In genomic region chr5:45093377-45093776, GRCh38 we compare ENCODE assay signal across 23 cellular contexts.
"Had no signal": no experiment of that assay in that cellular context is flagged by ENCODE, and none has a peak within 500 bp of the region (broad histone marks: within the 10 kb centered on the region; RNA-seq: fewer than 3 reads in every experiment).

No MANE protein-coding gene starts in this region.

- H3K4me3 Mint-ChIP-seq: activated naive CD4-positive, alpha-beta T cell treated with anti-CD3 and anti-CD28 coated beads, Interleukin-2, amount 10 ng/mL, durations not matched to agents 7 days and 5 days; activated naive CD8-positive, alpha-beta T cell treated with anti-CD3 and anti-CD28 coated beads, Interleukin-2, amount 10 ng/mL, durations not matched to agents 7 days and 5 days; activated T-cell treated with anti-CD3 and anti-CD28 coated beads, Interleukin-2, amount 50 U/mL, for 72 hours; natural killer cell; neural progenitor cell; T-helper 2 cell treated with Interferon-gamma antibody and Interleukin-4, amounts not matched to agents 5 μg/mL and 100 μg/mL, for 36 hours had no signal

- H3K27me3 ChIP-seq: esophagus muscularis mucosa, neural progenitor cell, right lobe of liver, tibial nerve had no signal

- H3K4me2 ChIP-seq: neural progenitor cell had no signal

- H3K9me3 Mint-ChIP-seq: neural progenitor cell had no signal

- H3K36me3 ChIP-seq: esophagus muscularis mucosa, left ventricle myocardium inferior, neural progenitor cell, right lobe of liver, tibial nerve had no signal

- H2AFZ ChIP-seq: neural progenitor cell had no signal

- H3K4me3 ChIP-seq: esophagus muscularis mucosa, left ventricle myocardium inferior, lung, neural progenitor cell, right lobe of liver, tibial nerve had no signal

- ATAC-seq: activated T-cell treated with anti-CD3 and anti-CD28 coated beads, Interleukin-2, amount 50 U/mL, for 72 hours; natural killer cell; right lobe of liver had no signal

- H3K27ac Mint-ChIP-seq: activated naive CD4-positive, alpha-beta T cell treated with anti-CD3 and anti-CD28 coated beads, Interleukin-2, amount 10 ng/mL, durations not matched to agents 7 days and 5 days; activated naive CD8-positive, alpha-beta T cell treated with anti-CD3 and anti-CD28 coated beads, Interleukin-2, amount 10 ng/mL, durations not matched to agents 7 days and 5 days; activated T-cell treated with anti-CD3 and anti-CD28 coated beads, Interleukin-2, amount 50 U/mL, for 72 hours; natural killer cell; neural progenitor cell; T-helper 2 cell treated with Interferon-gamma antibody and Interleukin-4, amounts not matched to agents 5 μg/mL and 100 μg/mL, for 36 hours had no signal

- H3K27ac ChIP-seq: esophagus muscularis mucosa, left ventricle myocardium inferior, neural progenitor cell, right lobe of liver, tibial nerve had no signal

- H3K36me3 Mint-ChIP-seq: activated naive CD4-positive, alpha-beta T cell treated with anti-CD3 and anti-CD28 coated beads, Interleukin-2, amount 10 ng/mL, durations not matched to agents 7 days and 5 days; activated naive CD8-positive, alpha-beta T cell treated with anti-CD3 and anti-CD28 coated beads, Interleukin-2, amount 10 ng/mL, durations not matched to agents 7 days and 5 days; natural killer cell; neural progenitor cell had no signal

- H3K4me1 Mint-ChIP-seq: activated naive CD4-positive, alpha-beta T cell treated with anti-CD3 and anti-CD28 coated beads, Interleukin-2, amount 10 ng/mL, durations not matched to agents 7 days and 5 days; activated naive CD8-positive, alpha-beta T cell treated with anti-CD3 and anti-CD28 coated beads, Interleukin-2, amount 10 ng/mL, durations not matched to agents 7 days and 5 days; natural killer cell; neural progenitor cell had no signal

- H3K9me3 ChIP-seq: esophagus muscularis mucosa, left ventricle myocardium inferior, right lobe of liver, tibial nerve had no signal

- H3K9ac ChIP-seq: neural progenitor cell had no signal

- DNase-seq: activated CD4-positive, alpha-beta T cell treated with anti-CD3 and anti-CD28 coated beads for 4 hours; activated CD4-positive, alpha-beta T cell treated with anti-CD3 and anti-CD28 coated beads, Interleukin-2, amount 50 U/mL, for 4 hours; activated CD4-positive, CD25-positive, alpha-beta regulatory T cell; activated effector memory CD4-positive, alpha-beta T cell treated with Interleukin-2 at 50 U/mL for 16 hours; activated naive CD4-positive, alpha-beta T cell treated with anti-CD3 and anti-CD28 coated beads, Interleukin-2, amount 10 ng/mL, durations not matched to agents 7 days and 5 days; activated naive CD8-positive, alpha-beta T cell treated with anti-CD3 and anti-CD28 coated beads, Interleukin-2, amount 10 ng/mL, durations not matched to agents 7 days and 5 days; activated T-cell treated with anti-CD3 and anti-CD28 coated beads for 4 hours; activated T-cell treated with anti-CD3 and anti-CD28 coated beads, Interleukin-2, amount 50 U/mL, for 72 hours; caudate nucleus; cortex of kidney; foreskin melanocyte; left ventricle myocardium inferior; mesendoderm; natural killer cell; posterior cingulate gyrus; right lobe of liver; stimulated activated CD4-positive, alpha-beta T cell treated with anti-CD3 and anti-CD28 coated beads, Interleukin-2, amount 100 ng/mL, for 48 hours; stimulated activated naive CD4-positive, alpha-beta T cell treated with Interleukin-2 at 50 U/mL for 16 hours had no signal

- H3K4me1 ChIP-seq: esophagus muscularis mucosa, left ventricle myocardium inferior, right lobe of liver, tibial nerve had no signal

- H3K27me3 Mint-ChIP-seq: activated naive CD4-positive, alpha-beta T cell treated with anti-CD3 and anti-CD28 coated beads, Interleukin-2, amount 10 ng/mL, durations not matched to agents 7 days and 5 days; activated naive CD8-positive, alpha-beta T cell treated with anti-CD3 and anti-CD28 coated beads, Interleukin-2, amount 10 ng/mL, durations not matched to agents 7 days and 5 days had no signal
